In the genomic region with DNA sequence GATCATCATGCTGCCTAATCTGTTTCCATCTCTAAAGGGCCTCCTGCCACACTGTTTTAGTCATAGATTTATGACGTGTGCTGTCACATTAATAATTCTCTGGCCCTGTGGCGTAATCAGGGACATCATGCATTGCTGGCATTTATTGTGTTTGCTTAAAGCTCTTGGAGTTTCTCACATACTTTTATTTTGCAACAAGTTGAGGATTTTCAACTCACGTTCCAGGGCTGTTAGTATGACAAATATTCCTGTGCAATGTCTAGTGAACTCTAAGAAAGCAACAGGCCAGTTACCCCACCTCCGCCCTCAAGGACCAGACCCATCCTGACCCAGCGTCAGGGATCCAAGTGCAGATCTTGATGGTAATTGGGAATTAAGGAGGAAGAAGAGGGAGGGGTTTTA, we compare ENCODE assay signal across 17 cellular contexts. TPM values are rescaled to one million over a fixed set of nuclear protein-coding genes. Genes with fewer than 3 reads are reported as not detected.
DNase-seq lines count a peak whose midpoint lies in the region; ATAC-seq and TF ChIP-seq lines count a peak whose summit lies in the region.
"Had no signal": no experiment of that assay in that cellular context is flagged by ENCODE, and none has a peak within 500 bp of the region (broad histone marks: within the 10 kb centered on the region; RNA-seq: fewer than 3 reads in every experiment).

No MANE protein-coding gene starts in this region.

- ATAC-seq in HG03139 (IDR thresholded peaks at IDR 0.05; ENCODE audit: unreplicated experiment) = no peak
- ATAC-seq: activated CD8-positive, alpha-beta T cell treated with anti-CD3 and anti-CD28 coated beads for 36 hours; activated T-helper 17 cell treated with anti-CD3 and anti-CD28 coated beads, Interleukin-2, amount 50 U/mL, for 72 hours; mucosa of descending colon had no signal

- H3K4me3 Mint-ChIP-seq in HFFc6 = no peak overlapping the region
- H3K4me3 Mint-ChIP-seq in mesothelial cell of epicardium = no peak overlapping the region
- H3K4me3 Mint-ChIP-seq in activated T-helper 1 cell treated with anti-CD3 and anti-CD28 coated beads, Interleukin-12 subunit alpha, Interleukin-12 subunit beta, Interleukin-2, Interleukin-4 antibody, amounts not matched to agents 30 ng/mL and 10 ng/mL and 1 ng/mL, durations not matched to agents 14 hours and 24 hours and 36 hours = no peak overlapping the region
- H3K4me3 Mint-ChIP-seq: activated CD8-positive, alpha-beta T cell treated with anti-CD3 and anti-CD28 coated beads for 36 hours; activated T-helper 17 cell treated with anti-CD3 and anti-CD28 coated beads, Interleukin-2, amount 50 U/mL, for 72 hours; B cell had no signal

- TF ChIP-seq CTCF in AG09309 (IDR thresholded peaks at IDR 0.05; ENCODE audit: control insufficient read depth, insufficient read depth, low read depth, low read length, missing control alignments) (no peak), HFFc6 (IDR thresholded peaks at IDR 0.05) (no peak), cardiac fibroblast (IDR thresholded peaks at IDR 0.05; ENCODE audit: low read depth, low read length) (no peak), mesothelial cell of epicardium (IDR thresholded peaks at IDR 0.05; ENCODE audit: unreplicated experiment) (no peak)

- peaks cover 4% of the 10 kb centered on the region; the same call in 1 of the 2 replicates for H3K27me3 Mint-ChIP-seq in HFFc6 (ENCODE audit: insufficient read depth)
- peaks cover 22% of the 10 kb centered on the region for H3K27me3 Mint-ChIP-seq in mesothelial cell of epicardium (ENCODE audit: low read depth)
- H3K27me3 Mint-ChIP-seq in activated T-helper 1 cell treated with anti-CD3 and anti-CD28 coated beads, Interleukin-12 subunit alpha, Interleukin-12 subunit beta, Interleukin-2, Interleukin-4 antibody, amounts not matched to agents 30 ng/mL and 10 ng/mL and 1 ng/mL, durations not matched to agents 14 hours and 24 hours and 36 hours (ENCODE audit: insufficient read depth) = peaks cover 3% of the 10 kb centered on the region

- H3K36me3 Mint-ChIP-seq in HFFc6 (ENCODE audit: low read depth) (no peaks in the 10 kb centered on the region), mesothelial cell of epicardium (no peaks in the 10 kb centered on the region)
- H3K36me3 Mint-ChIP-seq in activated T-helper 1 cell treated with anti-CD3 and anti-CD28 coated beads, Interleukin-12 subunit alpha, Interleukin-12 subunit beta, Interleukin-2, Interleukin-4 antibody, amounts not matched to agents 30 ng/mL and 10 ng/mL and 1 ng/mL, durations not matched to agents 14 hours and 24 hours and 36 hours (ENCODE audit: low read depth) = no peaks in the 10 kb centered on the region

- H3K4me1 Mint-ChIP-seq in HFFc6 (ENCODE audit: low read depth) = peaks cover 6% of the 10 kb centered on the region
- H3K4me1 Mint-ChIP-seq in mesothelial cell of epicardium = peaks cover 12% of the 10 kb centered on the region
- H3K4me1 Mint-ChIP-seq in activated T-helper 1 cell treated with anti-CD3 and anti-CD28 coated beads, Interleukin-12 subunit alpha, Interleukin-12 subunit beta, Interleukin-2, Interleukin-4 antibody, amounts not matched to agents 30 ng/mL and 10 ng/mL and 1 ng/mL, durations not matched to agents 14 hours and 24 hours and 36 hours (ENCODE audit: low read depth) = no peaks in the 10 kb centered on the region
- H3K4me1 Mint-ChIP-seq: activated T-helper 17 cell treated with anti-CD3 and anti-CD28 coated beads, Interleukin-2, amount 50 U/mL, for 72 hours; B cell had no signal

- H3K27ac Mint-ChIP-seq in HFFc6 (no peak overlapping the region), mesothelial cell of epicardium (peak overlapping the region; percentile 49)
- H3K27ac Mint-ChIP-seq in activated T-helper 1 cell treated with anti-CD3 and anti-CD28 coated beads, Interleukin-12 subunit alpha, Interleukin-12 subunit beta, Interleukin-2, Interleukin-4 antibody, amounts not matched to agents 30 ng/mL and 10 ng/mL and 1 ng/mL, durations not matched to agents 14 hours and 24 hours and 36 hours = no peak overlapping the region
- H3K27ac Mint-ChIP-seq: activated CD8-positive, alpha-beta T cell treated with anti-CD3 and anti-CD28 coated beads for 36 hours; activated T-helper 17 cell treated with anti-CD3 and anti-CD28 coated beads, Interleukin-2, amount 50 U/mL, for 72 hours; B cell had no signal

- peak; percentile 31 for DNase-seq in AG09309 (ENCODE audit: low read depth)
- peak; percentile 48 for DNase-seq in HFFc6
- DNase-seq in cardiac fibroblast (ENCODE audit: low read depth in 2 of 2) = peak; percentile 61 to 65
- DNase-seq in mesothelial cell of epicardium (ENCODE audit: low spot score in 2 of 2, unreplicated experiment in 2 of 2) = no peak
- DNase-seq in cerebellar cortex (ENCODE audit: low spot score) = no peak
- DNase-seq in activated T-helper 1 cell treated with anti-CD3 and anti-CD28 coated beads, Interleukin-12 subunit alpha, Interleukin-12 subunit beta, Interleukin-2, Interleukin-4 antibody, amounts not matched to agents 30 ng/mL and 10 ng/mL and 1 ng/mL, durations not matched to agents 14 hours and 24 hours and 36 hours (ENCODE audit: low spot score) = no peak
- DNase-seq in NCI-H1694 treated with DMSO at 0.1 percent for 48 hours (lab: John Stamatoyannopoulos, UW) = no peak
- DNase-seq: activated CD8-positive, alpha-beta T cell treated with anti-CD3 and anti-CD28 coated beads for 36 hours; DMS53; mucosa of descending colon; NCI-H1048; NCI-H2227 treated with DMSO at 0.1 percent for 48 hours; stomach had no signal

- H3K4me3 ChIP-seq in AG09309 (ENCODE audit: control insufficient read depth, low read depth, low read length) = no peak overlapping the region
- no peak overlapping the region for H3K4me3 ChIP-seq in cardiac fibroblast (replicated peaks in 1 of 2; ENCODE audit: low read depth in 2 of 2, low read length in 2 of 2)
- H3K4me3 ChIP-seq: mucosa of descending colon, stomach had no signal

- H3K9me3 Mint-ChIP-seq in HFFc6 (no peaks in the 10 kb centered on the region), mesothelial cell of epicardium (no peaks in the 10 kb centered on the region)
- H3K9me3 Mint-ChIP-seq in activated T-helper 1 cell treated with anti-CD3 and anti-CD28 coated beads, Interleukin-12 subunit alpha, Interleukin-12 subunit beta, Interleukin-2, Interleukin-4 antibody, amounts not matched to agents 30 ng/mL and 10 ng/mL and 1 ng/mL, durations not matched to agents 14 hours and 24 hours and 36 hours = no peaks in the 10 kb centered on the region
- H3K9me3 Mint-ChIP-seq: activated CD8-positive, alpha-beta T cell treated with anti-CD3 and anti-CD28 coated beads for 36 hours; activated T-helper 17 cell treated with anti-CD3 and anti-CD28 coated beads, Interleukin-2, amount 50 U/mL, for 72 hours had no signal

- intact Hi-C loops in activated T-helper 1 cell treated with anti-CD3 and anti-CD28 coated beads, Interleukin-12 subunit alpha, Interleukin-12 subunit beta, Interleukin-2, Interleukin-4 antibody, amounts not matched to agents 30 ng/mL and 10 ng/mL and 1 ng/mL, durations not matched to agents 14 hours and 24 hours and 36 hours (cut with micrococcal nuclease) = no loop called here

RNA-seq across cellular contexts. Expression of gene PIGA, which starts 7.8 kb away (rescaled TPM):
- 1 to 10 TPM; 4.8 to 6.8 (median 6.0) TPM for total RNA-seq in HFFc6 (2021; fragmentation: NEBNext Ultra II Directional; extraction: Animal tissue kit (Norgen Biotek cat#: 25700))
- total RNA-seq in mesothelial cell of epicardium = 14.4 to 16.6 TPM (median 14.8 TPM) in 3 replicates
- 23.9 and 25.4 TPM in 2 replicates for total RNA-seq in activated T-helper 1 cell treated with anti-CD3 and anti-CD28 coated beads, Interleukin-12 subunit alpha, Interleukin-12 subunit beta, Interleukin-2, Interleukin-4 antibody, amounts not matched to agents 30 ng/mL and 10 ng/mL and 1 ng/mL, durations not matched to agents 14 hours and 24 hours and 36 hours

RNA-seq across cellular contexts. Expression of gene ASB11, which starts 27.6 kb away (rescaled TPM):
- total RNA-seq in HFFc6 (2021; fragmentation: NEBNext Ultra II Directional; extraction: Animal tissue kit (Norgen Biotek cat#: 25700)) = not detected
- total RNA-seq in mesothelial cell of epicardium = not detected in 3 replicates
- total RNA-seq in activated T-helper 1 cell treated with anti-CD3 and anti-CD28 coated beads, Interleukin-12 subunit alpha, Interleukin-12 subunit beta, Interleukin-2, Interleukin-4 antibody, amounts not matched to agents 30 ng/mL and 10 ng/mL and 1 ng/mL, durations not matched to agents 14 hours and 24 hours and 36 hours = not detected in 2 replicates
- total RNA-seq: activated CD8-positive, alpha-beta T cell treated with anti-CD3 and anti-CD28 coated beads for 36 hours; activated T-helper 17 cell treated with anti-CD3 and anti-CD28 coated beads, Interleukin-2, amount 50 U/mL, for 72 hours; B cell; osteoblast had no signal

RNA-seq across cellular contexts. Expression of gene VEGFD, which starts 41.1 kb away (rescaled TPM):
- not detected for total RNA-seq in HFFc6 (2021; fragmentation: NEBNext Ultra II Directional; extraction: Animal tissue kit (Norgen Biotek cat#: 25700))
- 0.40 to 1.1 TPM (median 0.70 TPM) in 3 replicates for total RNA-seq in mesothelial cell of epicardium
- not detected in 2 replicates for total RNA-seq in activated T-helper 1 cell treated with anti-CD3 and anti-CD28 coated beads, Interleukin-12 subunit alpha, Interleukin-12 subunit beta, Interleukin-2, Interleukin-4 antibody, amounts not matched to agents 30 ng/mL and 10 ng/mL and 1 ng/mL, durations not matched to agents 14 hours and 24 hours and 36 hours
- total RNA-seq: activated CD8-positive, alpha-beta T cell treated with anti-CD3 and anti-CD28 coated beads for 36 hours; activated T-helper 17 cell treated with anti-CD3 and anti-CD28 coated beads, Interleukin-2, amount 50 U/mL, for 72 hours; B cell had no signal

Comparison
In these comparisons a context has a peak if more than half of its experiments do, and no peak if none do; other contexts are left out.
1. DNase-seq: peak in AG09309 (single experiment), HFFc6 (single experiment) and cardiac fibroblast (2 of 2); none in mesothelial cell of epicardium (0 of 2), cerebellar cortex (single experiment), activated T-helper 1 cell treated with anti-CD3 and anti-CD28 coated beads, Interleukin-12 subunit alpha, Interleukin-12 subunit beta, Interleukin-2, Interleukin-4 antibody, amounts not matched to agents 30 ng/mL and 10 ng/mL and 1 ng/mL, durations not matched to agents 14 hours and 24 hours and 36 hours (single experiment) and NCI-H1694 treated with DMSO at 0.1 percent for 48 hours (single experiment).